ENCODE assay signal across 11 cellular contexts in genomic region chr3:119395923-119396358, GRCh38.
DNase-seq lines count a peak whose midpoint lies in the region; ATAC-seq and TF ChIP-seq lines count a peak whose summit lies in the region.
"Had no signal": no experiment of that assay in that cellular context is flagged by ENCODE, and none has a peak within 500 bp of the region (broad histone marks: within the 10 kb centered on the region; RNA-seq: fewer than 3 reads in every experiment).

No MANE protein-coding gene starts in this region.

- no peaks in the 10 kb centered on the region for H3K9me3 ChIP-seq in MM.1S (replicated peaks; ENCODE audit: insufficient read depth, low read length)
- H3K9me3 ChIP-seq in MG63, result no peaks in the 10 kb centered on the region
- no peaks in the 10 kb centered on the region for H3K9me3 ChIP-seq in suprapubic skin

- H3K9me2 ChIP-seq in MM.1S (replicated peaks; ENCODE audit: insufficient read depth, low read length), result no peaks in the 10 kb centered on the region

- no peaks in the 10 kb centered on the region for H3K36me3 ChIP-seq in MM.1S (replicated peaks; ENCODE audit: insufficient read depth, low read length)
- H3K36me3 ChIP-seq in MG63, result peaks cover 2% of the 10 kb centered on the region
- H3K36me3 ChIP-seq in suprapubic skin, result peaks cover 62% of the 10 kb centered on the region

- no peak overlapping the region for H3K4me3 ChIP-seq in MM.1S (ENCODE audit: low read length)
- H3K4me3 ChIP-seq in MG63, result no peak overlapping the region
- no peak overlapping the region for H3K4me3 ChIP-seq in suprapubic skin

- H3K9ac ChIP-seq in MM.1S (ENCODE audit: low read length), result no peak overlapping the region

- H3K4me1 ChIP-seq in MM.1S (ENCODE audit: low read length) (peaks cover 30% of the 10 kb centered on the region), suprapubic skin (no peaks in the 10 kb centered on the region)

- H2AFZ ChIP-seq in MM.1S (ENCODE audit: low read length), result no peak overlapping the region

- H3K79me2 ChIP-seq in MM.1S (ENCODE audit: low read length), result no peaks in the 10 kb centered on the region

- WGBS in suprapubic skin, result 92% methylated on average over 2 of the region's 2 CpGs

- no peaks in the 10 kb centered on the region for H4K20me1 ChIP-seq in MM.1S (ENCODE audit: insufficient read depth, low read length)

- DNase-seq in MM.1S (peak; percentile 63), MG63 (no peak), GM03348 (ENCODE audit: low spot score) (no peak), NCI-H2227 (lab: John Stamatoyannopoulos, UW; ENCODE audit: unreplicated experiment) (no peak), suprapubic skin (ENCODE audit: low spot score in 2 of 2) (no peak)
- DNase-seq: kidney glomerular epithelial cell, NCI-H748 treated with DMSO at 0.1 percent for 48 hours, SW 1271 had no signal

- peak overlapping the region; percentile 33; the same call in 1 of the 2 replicates for H3K4me2 ChIP-seq in MM.1S (ENCODE audit: low read depth, low read length)

- H3F3A ChIP-seq in MM.1S (ENCODE audit: insufficient read depth, low read length), result peaks cover 8% of the 10 kb centered on the region

- no peak for TF ChIP-seq EP300 in suprapubic skin (IDR thresholded peaks at IDR 0.05)

- H3K27ac ChIP-seq in MM.1S (ENCODE audit: low read length) (peak overlapping the region; percentile 69), suprapubic skin (no peak overlapping the region)

- TF ChIP-seq CTCF in MM.1S (IDR thresholded peaks at IDR 0.05; ENCODE audit: low read length) (no peak), suprapubic skin (IDR thresholded peaks at IDR 0.05) (no peak)

- ATAC-seq in GM18502 (IDR thresholded peaks at IDR 0.05; ENCODE audit: poor library complexity, unreplicated experiment) (peak; percentile 76), GM19463 (IDR thresholded peaks at IDR 0.05; ENCODE audit: unreplicated experiment) (peak; percentile 71), HG02943 (IDR thresholded peaks at IDR 0.05; ENCODE audit: low read depth, unreplicated experiment) (peak; percentile 61)

- no peak for TF ChIP-seq POLR2A in suprapubic skin (IDR thresholded peaks at IDR 0.05)

- no peaks in the 10 kb centered on the region for H3K27me3 ChIP-seq in MM.1S (replicated peaks; ENCODE audit: insufficient read depth, low read length)
- no peaks in the 10 kb centered on the region for H3K27me3 ChIP-seq in MG63
- no peaks in the 10 kb centered on the region for H3K27me3 ChIP-seq in suprapubic skin
